In the genomic region with DNA sequence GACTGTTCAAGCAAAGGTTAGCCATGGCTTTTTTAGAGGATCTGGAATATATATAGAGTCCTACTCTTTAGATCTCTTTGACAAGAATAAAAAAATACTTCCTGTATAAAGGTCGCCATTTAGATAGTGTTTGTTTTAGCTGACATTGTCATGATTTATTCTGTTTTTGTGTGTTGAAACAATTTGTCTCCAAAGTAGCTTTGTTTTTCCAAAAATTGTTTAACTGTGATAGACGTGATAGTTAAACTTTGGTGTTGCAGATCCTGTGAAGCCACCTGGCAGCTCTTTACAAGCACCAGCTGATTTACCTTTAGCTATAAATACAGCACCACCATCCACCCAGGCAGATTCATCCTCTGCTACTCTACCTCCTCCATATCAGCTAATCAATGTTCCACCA, we compare ENCODE assay signal across 33 cellular contexts.
"Had no signal": no experiment of that assay in that cellular context is flagged by ENCODE, and none has a peak within 500 bp of the region (broad histone marks: within the 10 kb centered on the region; RNA-seq: fewer than 3 reads in every experiment).

No MANE protein-coding gene starts in this region.

- H3K36me3 ChIP-seq: adrenal gland, brain microvascular endothelial cell, WERI-Rb-1 had no signal

- ATAC-seq: activated CD4-positive, CD25-positive, alpha-beta regulatory T cell treated with anti-CD3 and anti-CD28 coated beads, Interleukin-2, amount 50 U/mL, for 24 hours; activated CD8-positive, alpha-beta T cell treated with anti-CD3 and anti-CD28 coated beads for 36 hours; activated naive CD8-positive, alpha-beta T cell treated with anti-CD3 and anti-CD28 coated beads, Interleukin-2, amount 50 U/mL, for 24 hours; activated T-cell treated with anti-CD3 and anti-CD28 coated beads, Interleukin-2, amount 50 U/mL, for 4 hours; activated T-helper 17 cell treated with anti-CD3 and anti-CD28 coated beads, Interleukin-2, amount 50 U/mL, for 72 hours; esophagus mucosa; foreskin keratinocyte; gastroesophageal sphincter; heart right ventricle; T-helper 17 cell had no signal

- H3K4me3 ChIP-seq: adrenal gland, gastroesophageal sphincter, heart right ventricle had no signal

- H3K27me3 ChIP-seq: adrenal gland, brain microvascular endothelial cell, foreskin keratinocyte, gastroesophageal sphincter, heart right ventricle had no signal

- H3K4me1 ChIP-seq: adrenal gland, foreskin keratinocyte had no signal

- H3K4me3 Mint-ChIP-seq: activated B cell treated with CpG ODN at 0.5 μM for 24 hours; activated CD8-positive, alpha-beta T cell treated with anti-CD3 and anti-CD28 coated beads for 36 hours; activated naive CD4-positive, alpha-beta T cell treated with anti-CD3 and anti-CD28 coated beads for 36 hours; activated naive CD4-positive, alpha-beta T cell treated with anti-CD3 and anti-CD28 coated beads, Interleukin-2, amount 50 U/mL, for 24 hours; activated naive CD8-positive, alpha-beta T cell treated with anti-CD3 and anti-CD28 coated beads for 36 hours; activated naive CD8-positive, alpha-beta T cell treated with anti-CD3 and anti-CD28 coated beads, Interleukin-2, amount 50 U/mL, for 24 hours; activated T-cell treated with anti-CD3 and anti-CD28 coated beads, Interleukin-2, amount 50 U/mL, for 4 hours; activated T-helper 17 cell treated with anti-CD3 and anti-CD28 coated beads, Interleukin-2, amount 50 U/mL, for 72 hours; T-helper 17 cell; T-helper 2 cell treated with Interferon-gamma antibody and Interleukin-4, amounts not matched to agents 5 μg/mL and 100 μg/mL, for 36 hours had no signal

- H3K27ac ChIP-seq: adrenal gland, brain microvascular endothelial cell, foreskin keratinocyte, gastroesophageal sphincter, heart right ventricle, WERI-Rb-1 had no signal

- H3K9me3 Mint-ChIP-seq: activated naive CD4-positive, alpha-beta T cell treated with anti-CD3 and anti-CD28 coated beads, Interleukin-2, amount 50 U/mL, for 24 hours had no signal

- H3K27ac Mint-ChIP-seq: activated B cell treated with CpG ODN at 0.5 μM for 24 hours; activated CD8-positive, alpha-beta T cell treated with anti-CD3 and anti-CD28 coated beads for 36 hours; activated naive CD4-positive, alpha-beta T cell treated with anti-CD3 and anti-CD28 coated beads for 36 hours; activated naive CD4-positive, alpha-beta T cell treated with anti-CD3 and anti-CD28 coated beads, Interleukin-2, amount 50 U/mL, for 24 hours; activated naive CD8-positive, alpha-beta T cell treated with anti-CD3 and anti-CD28 coated beads for 36 hours; activated naive CD8-positive, alpha-beta T cell treated with anti-CD3 and anti-CD28 coated beads, Interleukin-2, amount 50 U/mL, for 24 hours; activated T-helper 17 cell treated with anti-CD3 and anti-CD28 coated beads, Interleukin-2, amount 50 U/mL, for 72 hours; T-helper 17 cell; T-helper 2 cell treated with Interferon-gamma antibody and Interleukin-4, amounts not matched to agents 5 μg/mL and 100 μg/mL, for 36 hours had no signal

- FAIRE-seq: bronchial epithelial cell, colon, endometrium had no signal

- H3K4me1 Mint-ChIP-seq: activated B cell treated with CpG ODN at 0.5 μM for 24 hours; activated naive CD4-positive, alpha-beta T cell treated with anti-CD3 and anti-CD28 coated beads, Interleukin-2, amount 50 U/mL, for 24 hours; activated naive CD8-positive, alpha-beta T cell treated with anti-CD3 and anti-CD28 coated beads for 36 hours; activated naive CD8-positive, alpha-beta T cell treated with anti-CD3 and anti-CD28 coated beads, Interleukin-2, amount 50 U/mL, for 24 hours; activated T-helper 17 cell treated with anti-CD3 and anti-CD28 coated beads, Interleukin-2, amount 50 U/mL, for 72 hours; T-helper 17 cell had no signal

- H3K36me3 Mint-ChIP-seq: activated naive CD4-positive, alpha-beta T cell treated with anti-CD3 and anti-CD28 coated beads, Interleukin-2, amount 50 U/mL, for 24 hours had no signal

- DNase-seq: activated B cell treated with CpG ODN at 0.5 μM for 24 hours; activated CD4-positive, alpha-beta T cell treated with anti-CD3 and anti-CD28 coated beads for 48 hours; activated CD4-positive, alpha-beta T cell treated with anti-CD3 and anti-CD28 coated beads, Interleukin-2, amount 50 U/mL, for 1 hour; activated CD4-positive, alpha-beta T cell treated with anti-CD3 and anti-CD28 coated beads, Interleukin-2, amount 50 U/mL, for 48 hours; activated CD8-positive, alpha-beta memory T cell treated with anti-CD3 and anti-CD28 coated beads for 24 hours; activated CD8-positive, alpha-beta T cell treated with anti-CD3 and anti-CD28 coated beads for 36 hours; activated effector memory CD4-positive, alpha-beta T cell treated with anti-CD3 and anti-CD28 coated beads, Interleukin-2, amount 50 U/mL, for 16 hours; activated naive CD4-positive, alpha-beta T cell treated with anti-CD3 and anti-CD28 coated beads for 36 hours; activated naive CD8-positive, alpha-beta T cell treated with anti-CD3 and anti-CD28 coated beads for 36 hours; activated naive CD8-positive, alpha-beta T cell treated with anti-CD3 and anti-CD28 coated beads, Interleukin-2, amount 50 U/mL, for 24 hours; activated T-cell treated with anti-CD3 and anti-CD28 coated beads, Interleukin-2, amount 50 U/mL, for 4 hours; adrenal gland; amygdala; aorta; brain microvascular endothelial cell; cortex of kidney; dermis blood vessel endothelial cell; effector CD8-positive, alpha-beta T cell; foreskin keratinocyte; heart right ventricle; T-helper 1 cell; T-helper 17 cell; T1000; WERI-Rb-1 had no signal

- H3K27me3 Mint-ChIP-seq: activated B cell treated with CpG ODN at 0.5 μM for 24 hours had no signal
